ENCODE assay signal across 8 cellular contexts in genomic region chr11:65540290-65541092, GRCh38.
A peak's percentile ranks its signal among the peaks of the same experiment; 100 is the strongest.
DNase-seq lines count a peak whose midpoint lies in the region; ATAC-seq lines count a peak whose summit lies in the region.

No MANE protein-coding gene starts in this region.

- peak; percentile 64 for ATAC-seq in GM21423 (IDR thresholded peaks at IDR 0.05; ENCODE audit: unreplicated experiment)

- peak; percentile 95 for DNase-seq in DMS53 (lab: John Stamatoyannopoulos, UW)
- DNase-seq in SHP77 (lab: John Stamatoyannopoulos, UW), result peak; percentile 74 to 78
- DNase-seq in activated gamma-delta T cell treated with anti-CD3 and anti-CD28 coated beads, Interleukin-2, amount 50 U/mL, for 16 hours (ENCODE audit: low read depth), result peak; percentile 76
- peak; percentile 81 for DNase-seq in foreskin melanocyte
- DNase-seq in nucleus accumbens (lab: John Stamatoyannopoulos, UW), result peak in 55 of 56 donors; percentile 65 to 96 (median 86)
- peak; percentile 92 for DNase-seq in superior temporal gyrus (ENCODE audit: extremely low spot score)

- H3K4me1 ChIP-seq in HUES6 (ENCODE audit: control insufficient read depth, insufficient read depth, low read length), result peaks cover 3% of the 10 kb centered on the region; the same call in 1 of the 2 replicates

- peak overlapping the region; percentile 80 for H3K4me3 ChIP-seq in HUES6 (ENCODE audit: low read depth, low read length)

- peaks cover 20% of the 10 kb centered on the region for H3K36me3 ChIP-seq in HUES6 (ENCODE audit: control insufficient read depth, insufficient read depth, low read length)

- no peaks in the 10 kb centered on the region for H3K9me3 ChIP-seq in HUES6 (ENCODE audit: control insufficient read depth, insufficient read depth, low read depth, low read length)

- no peak overlapping the region for H3K27ac ChIP-seq in HUES6 (ENCODE audit: low read depth, low read length)

- H3K9ac ChIP-seq in HUES6 (ENCODE audit: low read length), result peak overlapping the region; percentile 54

- peaks cover 54% of the 10 kb centered on the region for H3K27me3 ChIP-seq in HUES6 (ENCODE audit: control insufficient read depth, insufficient read depth, low read length)
